26 cellular contexts compared by ENCODE assay signal in genomic region chr1:44547837-44548236, GRCh38.
"Had no signal": no experiment of that assay in that cellular context is flagged by ENCODE, and none has a peak within 500 bp of the region (broad histone marks: within the 10 kb centered on the region; RNA-seq: fewer than 3 reads in every experiment).

No MANE protein-coding gene starts in this region.

- H3K36me3 ChIP-seq: gastroesophageal sphincter, heart left ventricle, left lung, sigmoid colon, suprapubic skin, thyroid gland had no signal

- H3K9me3 ChIP-seq: gastroesophageal sphincter, heart left ventricle, left lung, mucosa of descending colon, psoas muscle, sigmoid colon, suprapubic skin, thyroid gland had no signal

- H3K4me3 ChIP-seq: gastroesophageal sphincter, heart left ventricle, hepatocyte, left lung, mucosa of descending colon, psoas muscle, sigmoid colon, suprapubic skin, thyroid gland had no signal

- FAIRE-seq: colon, kidney had no signal

- DNase-seq: effector CD8-positive, alpha-beta T cell; endodermal cell; foreskin fibroblast; heart left ventricle; kidney; left cardiac atrium; left lung; mesenchymal stem cell; mucosa of descending colon; naive B cell; posterior cingulate gyrus; psoas muscle; right cardiac atrium; sigmoid colon; stimulated activated CD4-positive, alpha-beta T cell treated with anti-CD3 and anti-CD28 coated beads, Interleukin-2, amount 100 ng/mL, for 24 hours; stimulated activated CD4-positive, alpha-beta T cell treated with anti-CD3 and anti-CD28 coated beads, Interleukin-4, amount 100 ng/mL, for 24 hours; stimulated activated naive CD4-positive, alpha-beta T cell treated with Interleukin-2 at 50 U/mL for 16 hours; thyroid gland had no signal

- H3K4me2 ChIP-seq: hepatocyte had no signal

- H3K27ac ChIP-seq: epithelial cell of prostate, gastroesophageal sphincter, heart left ventricle, hepatocyte, left lung, psoas muscle, sigmoid colon, suprapubic skin, thyroid gland had no signal

- ATAC-seq: esophagus mucosa; gastroesophageal sphincter; heart left ventricle; left cardiac atrium; left lung; mucosa of descending colon; natural killer cell treated with Interleukin-12 subunit alpha and Interleukin-12 subunit beta and Interleukin-15 and Interleukin-18, amount 100 ng/mL, for 72 hours; psoas muscle; right cardiac atrium; stimulated activated effector memory CD8-positive, alpha-beta T cell treated with anti-CD3 and anti-CD28 coated beads, Interleukin-12 subunit alpha, Interleukin-12 subunit beta, amount 100 ng/mL, for 72 hours had no signal

- H3K79me2 ChIP-seq: hepatocyte had no signal

- H2AFZ ChIP-seq: hepatocyte had no signal

- H3K27me3 ChIP-seq: thyroid gland had no signal

- H3K4me1 ChIP-seq: gastroesophageal sphincter, psoas muscle, sigmoid colon, suprapubic skin, thyroid gland had no signal
